8 cellular contexts compared by ENCODE assay signal in the genomic region with DNA sequence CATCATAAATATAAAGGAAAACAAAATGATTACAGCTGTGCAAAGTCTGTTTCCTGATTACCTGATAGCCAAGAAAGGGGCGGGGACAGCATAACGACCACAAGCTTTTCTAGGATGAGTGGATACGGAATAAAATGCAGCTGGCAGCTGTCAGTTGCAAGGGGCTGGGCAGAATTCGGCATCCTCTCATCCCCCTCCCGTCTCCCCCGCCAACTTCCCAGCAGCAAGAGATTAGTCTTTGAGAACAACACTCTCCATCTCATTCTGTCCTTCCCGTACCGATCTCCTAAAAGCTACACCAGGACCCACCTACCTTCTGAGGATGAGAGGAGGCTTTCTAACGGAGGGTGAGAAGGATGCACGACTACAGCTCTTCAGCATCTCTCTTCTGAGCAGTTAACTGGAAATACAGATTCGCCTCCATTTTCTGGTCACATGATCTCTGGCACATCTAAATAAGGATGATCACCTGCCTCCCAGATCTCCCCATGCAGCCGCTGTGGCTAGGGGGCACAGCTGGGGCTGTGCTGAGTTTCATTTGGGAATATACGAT.
DNase-seq lines count a peak whose midpoint lies in the region; ATAC-seq, FAIRE-seq and TF ChIP-seq lines count a peak whose summit lies in the region.

No MANE protein-coding gene starts in this region.

- no peak overlapping the region for H3K27ac ChIP-seq in A549
- H3K27ac ChIP-seq in HUES6 (ENCODE audit: low read depth, low read length): no peak overlapping the region
- H3K27ac ChIP-seq in suprapubic skin: no peak overlapping the region

- H3K36me3 Mint-ChIP-seq in activated CD8-positive, alpha-beta T cell treated with anti-CD3 and anti-CD28 coated beads for 36 hours (ENCODE audit: low read depth): no peaks in the 10 kb centered on the region

- no peak overlapping the region for H3K9ac ChIP-seq in HUES6 (ENCODE audit: low read length)

- H3K4me1 ChIP-seq in A549 (no peaks in the 10 kb centered on the region), HUES6 (ENCODE audit: control insufficient read depth, insufficient read depth, low read length) (peaks cover 30% of the 10 kb centered on the region), suprapubic skin (peaks cover 9% of the 10 kb centered on the region)

- TF ChIP-seq RAD21 in A549 (conservative IDR thresholded peaks at IDR 0.05 in 1 of 2, IDR thresholded peaks at IDR 0.05 in 1 of 2): no peak

- 8% methylated on average over 13 of the region's 13 CpGs for WGBS in A549 (ENCODE audit: missing lambda C conversion rate)
- 16% methylated on average over 13 of the region's 13 CpGs for WGBS in suprapubic skin

- DNase-seq in A549 (ENCODE audit: low read depth in 1 of 2, low spot score in 1 of 2) (no peak), iPS-NIHi11 (ENCODE audit: low spot score) (peak; percentile 32), suprapubic skin (ENCODE audit: low spot score in 2 of 2) (no peak), GM19240 (ENCODE audit: insufficient read length, low spot score) (no peak), sciatic nerve (ENCODE audit: low spot score) (no peak), RCC 7860 (ENCODE audit: low spot score) (no peak)
- peak; percentile 33 for DNase-seq in activated CD8-positive, alpha-beta T cell treated with anti-CD3 and anti-CD28 coated beads for 36 hours

- H3K9me3 ChIP-seq in A549 (no peaks in the 10 kb centered on the region), HUES6 (ENCODE audit: control insufficient read depth, insufficient read depth, low read depth, low read length) (no peaks in the 10 kb centered on the region), suprapubic skin (no peaks in the 10 kb centered on the region)

- peaks cover 31% of the 10 kb centered on the region for H3K27me3 Mint-ChIP-seq in activated CD8-positive, alpha-beta T cell treated with anti-CD3 and anti-CD28 coated beads for 36 hours

- intact Hi-C loops in activated CD8-positive, alpha-beta T cell treated with anti-CD3 and anti-CD28 coated beads for 36 hours (cut with micrococcal nuclease): no loop called here
- intact Hi-C loops in sciatic nerve (cut with DNase I): no loop called here

- H3K36me3 ChIP-seq in HUES6 (ENCODE audit: control insufficient read depth, insufficient read depth, low read length) (no peaks in the 10 kb centered on the region), suprapubic skin (no peaks in the 10 kb centered on the region)

- POLR2A ChIA-PET in A549 (lab: Yijun Ruan, JAX): no interaction called here
- POLR2A ChIA-PET in activated CD8-positive, alpha-beta T cell treated with anti-CD3 and anti-CD28 coated beads for 36 hours (lab: Charles Lee): no interaction called here

- peaks cover 16% of the 10 kb centered on the region for H3K4me1 Mint-ChIP-seq in activated CD8-positive, alpha-beta T cell treated with anti-CD3 and anti-CD28 coated beads for 36 hours (ENCODE audit: low read depth)

- CTCF ChIA-PET in A549 (lab: Yijun Ruan, JAX): interaction anchor here (0.6 to 3.8 kb wide), 5 partner anchors 13 to 682 kb away, joined by 3 to 17 read pairs (median 3); no protein-coding TSS in a partner anchor
- CTCF ChIA-PET in activated CD8-positive, alpha-beta T cell treated with anti-CD3 and anti-CD28 coated beads for 36 hours (lab: Charles Lee): interaction anchor here (0.9 to 2.3 kb wide), 4 partner anchors 9 to 245 kb away, joined by 3 to 8 read pairs (median 5); no protein-coding TSS in a partner anchor

- H3K4me2 ChIP-seq in A549: peak overlapping the region; percentile 39

- no peak for TF ChIP-seq POLR2A in A549 (IDR thresholded peaks at IDR 0.05; ENCODE audit: low read length)
- no peak for TF ChIP-seq POLR2A in suprapubic skin (IDR thresholded peaks at IDR 0.05)

- FAIRE-seq in A549 (lab: Jason Lieb, UNC) (no peak), RCC 7860 (lab: Jason Lieb, UNC) (no peak)

- no peak overlapping the region for H3K27ac Mint-ChIP-seq in activated CD8-positive, alpha-beta T cell treated with anti-CD3 and anti-CD28 coated beads for 36 hours

- TF ChIP-seq CTCF in A549 (IDR thresholded peaks at IDR 0.05) (no peak), suprapubic skin (IDR thresholded peaks at IDR 0.05) (no peak)
- TF ChIP-seq CTCF in activated CD8-positive, alpha-beta T cell treated with anti-CD3 and anti-CD28 coated beads for 36 hours (IDR thresholded peaks at IDR 0.05): no peak

- peak overlapping the region; percentile 16; the same call in 1 of the 3 replicates for H3K4me3 ChIP-seq in A549
- peak overlapping the region; percentile 59 for H3K4me3 ChIP-seq in HUES6 (ENCODE audit: low read depth, low read length)
- H3K4me3 ChIP-seq in suprapubic skin: peak overlapping the region; percentile 24

- peak overlapping the region; percentile 60 for H3K4me3 Mint-ChIP-seq in activated CD8-positive, alpha-beta T cell treated with anti-CD3 and anti-CD28 coated beads for 36 hours

- no peak for ATAC-seq in A549
- ATAC-seq in activated CD8-positive, alpha-beta T cell treated with anti-CD3 and anti-CD28 coated beads for 36 hours: no peak
- ATAC-seq in sciatic nerve: no peak

- H3K9me3 Mint-ChIP-seq in activated CD8-positive, alpha-beta T cell treated with anti-CD3 and anti-CD28 coated beads for 36 hours: no peaks in the 10 kb centered on the region

- H3K27me3 ChIP-seq in HUES6 (ENCODE audit: control insufficient read depth, insufficient read depth, low read length) (peaks cover 20% of the 10 kb centered on the region), suprapubic skin (peaks cover 4% of the 10 kb centered on the region)

- no peak for TF ChIP-seq EP300 in A549 (IDR thresholded peaks at IDR 0.05)
- no peak for TF ChIP-seq EP300 in suprapubic skin (IDR thresholded peaks at IDR 0.05)

TF ChIP-seq in A549, 52 proteins besides CTCF, POLR2A, EP300 and RAD21:
- TF ChIP-seq MYC (IDR thresholded peaks at IDR 0.05; ENCODE audit: borderline replicate concordance, low read length) (no peak), FOSB (CRISPR knock-in tag; IDR thresholded peaks at IDR 0.05) (no peak), RNF2 (IDR thresholded peaks at IDR 0.05; ENCODE audit: borderline replicate concordance, low read depth) (no peak), EHF (CRISPR knock-in tag; IDR thresholded peaks at IDR 0.05) (no peak)
- TF ChIP-seq, protein P1, sequence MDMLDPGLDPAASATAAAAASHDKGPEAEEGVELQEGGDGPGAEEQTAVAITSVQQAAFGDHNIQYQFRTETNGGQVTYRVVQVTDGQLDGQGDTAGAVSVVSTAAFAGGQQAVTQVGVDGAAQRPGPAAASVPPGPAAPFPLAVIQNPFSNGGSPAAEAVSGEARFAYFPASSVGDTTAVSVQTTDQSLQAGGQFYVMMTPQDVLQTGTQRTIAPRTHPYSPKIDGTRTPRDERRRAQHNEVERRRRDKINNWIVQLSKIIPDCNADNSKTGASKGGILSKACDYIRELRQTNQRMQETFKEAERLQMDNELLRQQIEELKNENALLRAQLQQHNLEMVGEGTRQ (IDR thresholded peaks at IDR 0.05): peak; percentile 26; the same call in 1 of the 2 replicates

Comparison
In these comparisons a context has a peak if more than half of its experiments do, and no peak if none do; other contexts are left out.
1. DNase-seq: peak in activated CD8-positive, alpha-beta T cell treated with anti-CD3 and anti-CD28 coated beads for 36 hours (single experiment) and iPS-NIHi11 (single experiment); none in A549 (0 of 2), suprapubic skin (0 of 2), GM19240 (single experiment), sciatic nerve (single experiment) and RCC 7860 (single experiment).
2. Peak in every context shown above with its lines, with median percentiles within 50 percentile points of each other: H3K4me3 ChIP-seq.